1 cellular context compared by ENCODE assay signal in genomic region chr16:50368410-50369132, GRCh38.
TF ChIP-seq lines count a peak whose summit lies in the region.

Gene BRD7, minus strand, starts transcription at chr16:50368988. Its CDS starts 214 bp downstream, at chr16:50368774.

TF ChIP-seq in GM12878, 131 proteins besides CTCF, POLR2A, EP300 and RAD21 (continued from another document):
- no peak for TF ChIP-seq CUX1 (IDR thresholded peaks at IDR 0.05; ENCODE audit: insufficient replicate concordance, low read depth, low read length)
- TF ChIP-seq ZNF24 (IDR thresholded peaks at IDR 0.05) = 0 out of 2 replicates have a peak, but pooled peaks have one; percentile 10
- TF ChIP-seq NKRF (conservative IDR thresholded peaks at IDR 0.05) = peak; percentile 38; the same call in 1 of the 2 replicates
- no peak for TF ChIP-seq ZBED1 (IDR thresholded peaks at IDR 0.05; ENCODE audit: borderline replicate concordance)
- no peak for TF ChIP-seq CEBPZ (IDR thresholded peaks at IDR 0.05; ENCODE audit: low read depth, low read length)
- peak; percentile 56 for TF ChIP-seq IKZF1 (conservative IDR thresholded peaks at IDR 0.05)
- 0 out of 2 replicates have a peak, but pooled peaks have one; percentile 20 for TF ChIP-seq NR2F1 (conservative IDR thresholded peaks at IDR 0.05)
- peak in 1 of 2 experiments; percentile 50; a peak in 1 of 4 replicates for TF ChIP-seq BHLHE40 (IDR thresholded peaks at IDR 0.05; ENCODE audit: borderline replicate concordance in 1 of 2, low read depth in 2 of 2, low read length in 1 of 2)
- TF ChIP-seq EGR1 (IDR thresholded peaks at IDR 0.05; ENCODE audit: borderline replicate concordance in 1 of 2, low read depth in 2 of 2, low read length in 2 of 2) = peak in 1 of 2 experiments; percentile 85; a peak in 2 of 3 replicates
- peak; percentile 51; the same call in 1 of the 2 replicates for TF ChIP-seq HCFC1 (IDR thresholded peaks at IDR 0.05; ENCODE audit: low read length)
